In the genomic region with DNA sequence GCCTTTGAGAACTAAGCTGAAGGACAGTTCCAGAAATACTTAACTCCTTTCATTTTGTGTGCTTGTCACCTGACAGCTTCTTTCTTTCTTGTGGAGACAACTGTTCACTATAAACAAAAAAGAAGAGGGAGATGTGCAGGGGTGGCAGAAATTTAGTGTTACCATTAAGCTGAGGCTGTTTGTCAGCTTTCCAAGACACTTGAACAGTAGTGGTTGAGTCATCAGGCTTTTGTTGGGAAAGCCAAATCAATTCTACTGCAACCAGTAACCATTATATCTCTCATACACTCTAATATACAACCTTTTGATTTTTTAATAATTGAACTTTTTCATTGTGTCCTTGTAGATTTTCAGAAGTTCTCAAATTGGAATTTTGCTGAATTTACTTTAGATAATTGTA, we compare ENCODE assay signal across 17 cellular contexts.
DNase-seq lines count a peak whose midpoint lies in the region; ATAC-seq and TF ChIP-seq lines count a peak whose summit lies in the region.
"Had no signal": no experiment of that assay in that cellular context is flagged by ENCODE, and none has a peak within 500 bp of the region (broad histone marks: within the 10 kb centered on the region; RNA-seq: fewer than 3 reads in every experiment).

No MANE protein-coding gene starts in this region.

- no peaks in the 10 kb centered on the region for H3K27me3 ChIP-seq in left ventricle myocardium inferior (ENCODE audit: low read depth)

- no peak for TF ChIP-seq CTCF in AG10803 (conservative IDR thresholded peaks at IDR 0.05; ENCODE audit: low read length)
- TF ChIP-seq CTCF in fibroblast of the aortic adventitia (IDR thresholded peaks at IDR 0.05; ENCODE audit: insufficient read depth, low read length), result no peak
- TF ChIP-seq CTCF in left ventricle myocardium inferior (IDR thresholded peaks at IDR 0.05; ENCODE audit: borderline replicate concordance), result no peak

- ATAC-seq in GM21390 (IDR thresholded peaks at IDR 0.05; ENCODE audit: unreplicated experiment) (no peak), HG02970 (IDR thresholded peaks at IDR 0.05; ENCODE audit: low FRiP score, unreplicated experiment) (no peak)
- ATAC-seq: left colon; naive thymus-derived CD4-positive, alpha-beta T cell had no signal

- peaks cover 9% of the 10 kb centered on the region for H3K9me3 ChIP-seq in left ventricle myocardium inferior (replicated peaks)

- peaks cover 11% of the 10 kb centered on the region for H3K4me1 ChIP-seq in left ventricle myocardium inferior

- no peaks in the 10 kb centered on the region for H3K36me3 ChIP-seq in left ventricle myocardium inferior

- DNase-seq in AG10803 (ENCODE audit: low read depth) (peak; percentile 58), GM04504 (ENCODE audit: low read depth) (peak; percentile 19), RPMI7951 (ENCODE audit: low read depth) (peak; percentile 5), fibroblast of the aortic adventitia (ENCODE audit: low read depth) (peak; percentile 64), NCI-H146 (lab: John Stamatoyannopoulos, UW) (no peak), left ventricle myocardium inferior (no peak)
- DNase-seq: activated CD4-positive, alpha-beta T cell treated with anti-CD3 and anti-CD28 coated beads for 4 hours; activated naive CD8-positive, alpha-beta T cell treated with anti-CD3 and anti-CD28 coated beads, Interleukin-2, amount 10 ng/mL, durations not matched to agents 7 days and 5 days; activated T-cell treated with anti-CD3 and anti-CD28 coated beads for 4 hours; C1 segment of cervical spinal cord; left colon; MV-4-11; naive thymus-derived CD4-positive, alpha-beta T cell; NCI-H526 treated with DMSO at 0.1 percent for 48 hours; stimulated activated CD4-positive, alpha-beta T cell treated with anti-CD3 and anti-CD28 coated beads, Interleukin-2, amount 100 ng/mL, for 48 hours had no signal

- H3K27ac ChIP-seq in left ventricle myocardium inferior (replicated peaks), result no peak overlapping the region

- H3K4me3 ChIP-seq in AG10803 (ENCODE audit: low read length) (no peak overlapping the region), fibroblast of the aortic adventitia (ENCODE audit: low read depth, low read length) (no peak overlapping the region), left ventricle myocardium inferior (no peak overlapping the region)

- intact Hi-C loops in left ventricle myocardium inferior (cut with micrococcal nuclease), result no loop called here

Comparison
In these comparisons a context has a peak if more than half of its experiments do, and no peak if none do; other contexts are left out.
1. DNase-seq: peak in AG10803 (single experiment), GM04504 (single experiment), RPMI7951 (single experiment) and fibroblast of the aortic adventitia (single experiment); none in NCI-H146 (single experiment) and left ventricle myocardium inferior (single experiment).